Comparison of ENCODE assay signal across 1 cellular context in the genomic region with DNA sequence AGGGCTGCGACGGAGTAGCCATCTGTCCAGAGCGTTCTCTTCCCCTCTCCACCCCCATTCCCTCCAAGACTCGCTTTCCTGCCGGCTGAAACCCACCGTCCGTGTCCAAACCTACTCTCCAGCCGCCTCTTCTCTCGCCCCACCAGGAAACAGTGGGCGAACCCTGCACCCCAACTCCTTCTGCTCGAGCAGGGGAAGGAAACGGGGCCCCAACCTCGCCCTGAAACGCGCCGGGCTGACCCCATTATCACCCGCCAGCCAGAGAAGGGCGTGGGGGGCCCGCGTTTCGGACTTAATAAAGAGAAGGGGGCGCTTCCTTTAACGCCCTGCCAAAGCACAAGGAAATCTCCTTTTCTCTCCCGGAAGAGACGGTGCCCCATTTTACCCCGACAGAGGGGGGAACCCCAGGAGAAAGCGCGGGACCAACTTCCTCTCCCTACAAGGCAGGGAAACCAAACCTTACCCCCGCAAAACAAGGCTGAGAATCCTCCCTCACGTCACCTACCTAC.
A peak's percentile ranks its signal among the peaks of the same experiment; 100 is the strongest.
TF ChIP-seq lines count a peak whose summit lies in the region.

No MANE protein-coding gene starts in this region.

TF ChIP-seq in HEK293, 187 proteins besides CTCF, POLR2A, EP300 and RAD21 (continued from another document):
- no peak for TF ChIP-seq ZXDB (tag by site-specific recombination; IDR thresholded peaks at IDR 0.05)
- peak; percentile 84 for TF ChIP-seq ZFHX2 (tag by site-specific recombination; conservative IDR thresholded peaks at IDR 0.05)
- peak; percentile 53; the same call in 1 of the 2 replicates for TF ChIP-seq ZBTB8A (tag by site-specific recombination; IDR thresholded peaks at IDR 0.05)
- TF ChIP-seq, protein P1, sequence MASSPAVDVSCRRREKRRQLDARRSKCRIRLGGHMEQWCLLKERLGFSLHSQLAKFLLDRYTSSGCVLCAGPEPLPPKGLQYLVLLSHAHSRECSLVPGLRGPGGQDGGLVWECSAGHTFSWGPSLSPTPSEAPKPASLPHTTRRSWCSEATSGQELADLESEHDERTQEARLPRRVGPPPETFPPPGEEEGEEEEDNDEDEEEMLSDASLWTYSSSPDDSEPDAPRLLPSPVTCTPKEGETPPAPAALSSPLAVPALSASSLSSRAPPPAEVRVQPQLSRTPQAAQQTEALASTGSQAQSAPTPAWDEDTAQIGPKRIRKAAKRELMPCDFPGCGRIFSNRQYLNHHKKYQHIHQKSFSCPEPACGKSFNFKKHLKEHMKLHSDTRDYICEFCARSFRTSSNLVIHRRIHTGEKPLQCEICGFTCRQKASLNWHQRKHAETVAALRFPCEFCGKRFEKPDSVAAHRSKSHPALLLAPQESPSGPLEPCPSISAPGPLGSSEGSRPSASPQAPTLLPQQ (tag by site-specific recombination; IDR thresholded peaks at IDR 0.05): no peak
- TF ChIP-seq EGR2 (tag by site-specific recombination; IDR thresholded peaks at IDR 0.05; ENCODE audit: low read depth): peak; percentile 85
- TF ChIP-seq ZBTB20 (tag by site-specific recombination; IDR thresholded peaks at IDR 0.05): peak; percentile 48; the same call in 1 of the 2 replicates
- peak; percentile 82 for TF ChIP-seq PRDM1 (tag by site-specific recombination; IDR thresholded peaks at IDR 0.05)
- TF ChIP-seq, protein P2, sequence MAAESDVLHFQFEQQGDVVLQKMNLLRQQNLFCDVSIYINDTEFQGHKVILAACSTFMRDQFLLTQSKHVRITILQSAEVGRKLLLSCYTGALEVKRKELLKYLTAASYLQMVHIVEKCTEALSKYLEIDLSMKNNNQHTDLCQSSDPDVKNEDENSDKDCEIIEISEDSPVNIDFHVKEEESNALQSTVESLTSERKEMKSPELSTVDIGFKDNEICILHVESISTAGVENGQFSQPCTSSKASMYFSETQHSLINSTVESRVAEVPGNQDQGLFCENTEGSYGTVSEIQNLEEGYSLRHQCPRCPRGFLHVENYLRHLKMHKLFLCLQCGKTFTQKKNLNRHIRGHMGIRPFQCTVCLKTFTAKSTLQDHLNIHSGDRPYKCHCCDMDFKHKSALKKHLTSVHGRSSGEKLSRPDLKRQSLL (tag by site-specific recombination; IDR thresholded peaks at IDR 0.05): no peak
